In genomic region chr10:123464428-123465323, GRCh38 we compare ENCODE assay signal across 17 cellular contexts.
"Had no signal": no experiment of that assay in that cellular context is flagged by ENCODE, and none has a peak within 500 bp of the region (broad histone marks: within the 10 kb centered on the region; RNA-seq: fewer than 3 reads in every experiment).

No MANE protein-coding gene starts in this region.

- H3K27me3 Mint-ChIP-seq: activated CD8-positive, alpha-beta memory T cell treated with anti-CD3 and anti-CD28 coated beads, Interleukin-2, amount 10 ng/mL, durations not matched to agents 7 days and 5 days had no signal

- DNase-seq: activated CD4-positive, alpha-beta T cell treated with anti-CD3 and anti-CD28 coated beads, Interleukin-2, amount 50 U/mL, for 4 hours; activated CD4-positive, CD25-positive, alpha-beta regulatory T cell treated with anti-CD3 and anti-CD28 coated beads, Interleukin-2, amount 50 U/mL, for 72 hours; activated CD8-positive, alpha-beta memory T cell treated with anti-CD3 and anti-CD28 coated beads, Interleukin-2, amount 10 ng/mL, durations not matched to agents 7 days and 5 days; activated effector memory CD4-positive, alpha-beta T cell treated with anti-CD3 and anti-CD28 coated beads, Interleukin-2, amount 50 U/mL, for 16 hours; activated T-cell treated with anti-CD3 and anti-CD28 coated beads, Interleukin-2, amount 50 U/mL, for 24 hours; dorsolateral prefrontal cortex; natural killer cell; nucleus accumbens; psoas muscle; stimulated activated CD4-positive, alpha-beta T cell treated with anti-CD3 and anti-CD28 coated beads, Interleukin-12 subunit alpha, Interleukin-12 subunit beta, amount 100 ng/mL, for 4 hours; stimulated activated naive CD4-positive, alpha-beta T cell treated with Interleukin-2 at 50 U/mL for 16 hours; T-helper 17 cell had no signal

- H3K27ac Mint-ChIP-seq: activated CD8-positive, alpha-beta memory T cell treated with anti-CD3 and anti-CD28 coated beads, Interleukin-2, amount 10 ng/mL, durations not matched to agents 7 days and 5 days; activated naive CD8-positive, alpha-beta T cell; activated T-cell treated with anti-CD3 and anti-CD28 coated beads, Interleukin-2, amount 50 U/mL, for 24 hours; natural killer cell; T-helper 17 cell; type B pancreatic cell had no signal

- H3K4me1 Mint-ChIP-seq: activated CD8-positive, alpha-beta memory T cell treated with anti-CD3 and anti-CD28 coated beads, Interleukin-2, amount 10 ng/mL, durations not matched to agents 7 days and 5 days; natural killer cell had no signal

- H3K9me3 ChIP-seq: psoas muscle, suprapubic skin had no signal

- H3K4me3 Mint-ChIP-seq: activated CD8-positive, alpha-beta memory T cell treated with anti-CD3 and anti-CD28 coated beads, Interleukin-2, amount 10 ng/mL, durations not matched to agents 7 days and 5 days; activated naive CD8-positive, alpha-beta T cell; activated T-cell treated with anti-CD3 and anti-CD28 coated beads, Interleukin-2, amount 50 U/mL, for 24 hours; natural killer cell; T-helper 17 cell; type B pancreatic cell had no signal

- FAIRE-seq: TTC549 had no signal

- H3K36me3 Mint-ChIP-seq: activated CD8-positive, alpha-beta memory T cell treated with anti-CD3 and anti-CD28 coated beads, Interleukin-2, amount 10 ng/mL, durations not matched to agents 7 days and 5 days; activated naive CD8-positive, alpha-beta T cell; natural killer cell; type B pancreatic cell had no signal

- H3K9me3 Mint-ChIP-seq: activated T-cell treated with anti-CD3 and anti-CD28 coated beads, Interleukin-2, amount 50 U/mL, for 24 hours; natural killer cell; type B pancreatic cell had no signal

- ATAC-seq: activated CD8-positive, alpha-beta memory T cell treated with anti-CD3 and anti-CD28 coated beads, Interleukin-2, amount 10 ng/mL, durations not matched to agents 7 days and 5 days; natural killer cell; psoas muscle; sciatic nerve; T-helper 17 cell had no signal

- H3K27ac ChIP-seq: dorsolateral prefrontal cortex, psoas muscle, suprapubic skin had no signal

- H3K36me3 ChIP-seq: suprapubic skin had no signal

- H3K4me3 ChIP-seq: dorsolateral prefrontal cortex, psoas muscle, suprapubic skin had no signal

- H3K4me1 ChIP-seq: psoas muscle, suprapubic skin had no signal
